ENCODE assay signal across 8 cellular contexts in the genomic region with DNA sequence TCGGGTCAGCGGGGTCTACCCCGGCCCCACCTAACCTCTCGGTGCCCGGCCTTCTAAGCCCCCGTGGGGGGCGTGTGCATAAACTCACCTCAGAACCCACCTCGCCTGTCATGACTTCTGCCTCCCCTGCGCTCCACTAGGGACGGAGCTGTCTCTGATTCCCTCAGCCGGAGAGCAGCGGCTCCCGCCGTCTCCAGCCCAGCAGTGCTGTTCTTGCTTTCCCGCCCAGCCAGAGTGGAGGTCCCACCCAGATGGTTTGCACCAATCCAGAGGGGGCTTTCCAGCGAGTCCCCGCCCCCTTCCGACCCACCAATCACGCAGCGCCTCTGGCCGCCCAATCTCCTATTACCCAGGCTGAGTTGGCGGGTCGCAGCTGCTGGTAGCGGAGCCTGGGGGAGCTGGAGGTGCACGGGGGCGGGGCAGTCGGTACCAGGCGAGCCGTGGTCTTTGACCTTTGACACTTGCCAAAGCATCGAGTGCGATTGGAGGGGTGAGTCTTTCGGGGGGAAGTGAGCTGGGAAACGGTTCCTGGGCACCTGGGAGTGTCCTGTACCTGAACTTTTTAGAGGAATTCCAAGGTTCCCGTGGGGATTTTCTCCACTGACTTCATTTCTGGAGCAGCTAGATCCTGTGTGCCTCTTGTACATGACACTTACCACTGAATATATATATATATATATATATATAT. TPM values are rescaled to one million over a fixed set of nuclear protein-coding genes. Genes with fewer than 3 reads are reported as not detected.
DNase-seq lines count a peak whose midpoint lies in the region; TF ChIP-seq lines count a peak whose summit lies in the region.

CLSPN (minus strand) TSS at position 220 of the 688 bp plus-strand sequence; CDS start at position 112, 108 bp downstream.

- no peaks in the 10 kb centered on the region for H4K20me1 ChIP-seq in MM.1S (ENCODE audit: insufficient read depth, low read length)

- H3K36me3 Mint-ChIP-seq in neural crest cell (ENCODE audit: low read depth), result no peaks in the 10 kb centered on the region

- H3F3A ChIP-seq in MM.1S (ENCODE audit: insufficient read depth, low read length), result peaks cover 6% of the 10 kb centered on the region

- no peaks in the 10 kb centered on the region for H3K9me3 Mint-ChIP-seq in neural crest cell

- H3K4me1 Mint-ChIP-seq in neural crest cell, result peaks cover 24% of the 10 kb centered on the region

- H3K9me3 ChIP-seq in ES-I3 (ENCODE audit: control insufficient read depth, insufficient read depth, low read length) (no peaks in the 10 kb centered on the region), HAP-1 (no peaks in the 10 kb centered on the region), MM.1S (replicated peaks; ENCODE audit: insufficient read depth, low read length) (no peaks in the 10 kb centered on the region), stomach smooth muscle (ENCODE audit: control insufficient read depth in 2 of 2, low read length in 2 of 2) (no peaks in the 10 kb centered on the region)

- TF ChIP-seq CTCF in MM.1S (IDR thresholded peaks at IDR 0.05; ENCODE audit: low read length) (no peak), fibroblast of villous mesenchyme (IDR thresholded peaks at IDR 0.05; ENCODE audit: insufficient read depth, low read depth, low read length) (no peak), neural crest cell (conservative IDR thresholded peaks at IDR 0.05) (no peak)

- peaks cover 34% of the 10 kb centered on the region for H3K79me2 ChIP-seq in MM.1S (ENCODE audit: low read length)

- peak within 1 kb of the TSS; percentile 70 for H3K4me3 ChIP-seq in HAP-1
- peak within 1 kb of the TSS; percentile 92 for H3K4me3 ChIP-seq in MM.1S (ENCODE audit: low read length)
- H3K4me3 ChIP-seq in fibroblast of villous mesenchyme (ENCODE audit: low read depth, low read length), result peak within 1 kb of the TSS; percentile 81
- peak within 1 kb of the TSS; percentile 77 to 88 for H3K4me3 ChIP-seq in stomach smooth muscle (ENCODE audit: low read length in 2 of 2)

- H3K9me2 ChIP-seq in MM.1S (replicated peaks; ENCODE audit: insufficient read depth, low read length), result no peaks in the 10 kb centered on the region

- in situ Hi-C loops in HAP-1 (cut with MboI; ENCODE audit: low sequenced_read_pairs), result no loop called here

- H3K27ac ChIP-seq in MM.1S (ENCODE audit: low read length) (peak within 1 kb of the TSS; percentile 88; the same call in 1 of the 2 replicates), stomach smooth muscle (ENCODE audit: low read length) (peak within 1 kb of the TSS; percentile 69)

- peak within 1 kb of the TSS; percentile 90 for H3K9ac ChIP-seq in ES-I3 (ENCODE audit: low read depth, low read length)
- H3K9ac ChIP-seq in MM.1S (ENCODE audit: low read length), result peak within 1 kb of the TSS; percentile 95
- H3K9ac ChIP-seq in stomach smooth muscle (ENCODE audit: low read length in 2 of 2), result peak within 1 kb of the TSS; percentile 74 to 75

- peak within 1 kb of the TSS; percentile 90 for H2AFZ ChIP-seq in MM.1S (ENCODE audit: low read length)

- peak within 1 kb of the TSS; percentile 96 for H3K4me2 ChIP-seq in MM.1S (ENCODE audit: low read depth, low read length)

- peak; percentile 98 to 99 for DNase-seq in HAP-1 (ENCODE audit: low spot score in 2 of 2)
- DNase-seq in MM.1S, result peak; percentile 96
- peak; percentile 84 for DNase-seq in SIG-M5 (lab: John Stamatoyannopoulos, UW)
- peak; percentile 73 for DNase-seq in activated gamma-delta T cell (lab: John Stamatoyannopoulos, UW)
- DNase-seq in fibroblast of villous mesenchyme (ENCODE audit: low read depth), result peak; percentile 95
- DNase-seq in neural crest cell (ENCODE audit: low read depth, low spot score), result peak; percentile 97

- H3K4me1 ChIP-seq in ES-I3 (ENCODE audit: insufficient read depth, low read length) (no peaks in the 10 kb centered on the region), HAP-1 (peaks cover 6% of the 10 kb centered on the region), MM.1S (ENCODE audit: low read length) (peaks cover 8% of the 10 kb centered on the region), stomach smooth muscle (ENCODE audit: control insufficient read depth, insufficient read depth, low read length) (no peaks in the 10 kb centered on the region)

- peak within 1 kb of the TSS; percentile 99 for H3K27ac Mint-ChIP-seq in neural crest cell (ENCODE audit: unreplicated experiment)

- no peaks in the 10 kb centered on the region for H3K27me3 Mint-ChIP-seq in neural crest cell (ENCODE audit: low read depth)

- H3K27me3 ChIP-seq in HAP-1 (ENCODE audit: low read depth) (no peaks in the 10 kb centered on the region), MM.1S (replicated peaks; ENCODE audit: insufficient read depth, low read length) (no peaks in the 10 kb centered on the region), stomach smooth muscle (ENCODE audit: control insufficient read depth in 1 of 2, insufficient read depth in 2 of 2, low read length in 2 of 2) (no peaks in the 10 kb centered on the region)

- peak within 1 kb of the TSS; percentile 97 for H3K4me3 Mint-ChIP-seq in neural crest cell

- H3K36me3 ChIP-seq in ES-I3 (ENCODE audit: insufficient read depth, low read length) (no peaks in the 10 kb centered on the region), HAP-1 (replicated peaks) (peaks cover 15% of the 10 kb centered on the region), MM.1S (replicated peaks; ENCODE audit: insufficient read depth, low read length) (peaks cover 8% of the 10 kb centered on the region), stomach smooth muscle (ENCODE audit: control insufficient read depth in 2 of 2, insufficient read depth in 2 of 2, low read length in 2 of 2) (no peaks in the 10 kb centered on the region)

RNA-seq across cellular contexts. Expression of gene CLSPN, which starts in this region (rescaled TPM):
- total RNA-seq in fibroblast of villous mesenchyme, result 10.4 and 10.6 TPM in 2 replicates
- total RNA-seq in neural crest cell, result 69.4 and 73.8 TPM in 2 replicates

Comparison
In these comparisons a context has a peak if more than half of its experiments do, and no peak if none do; other contexts are left out.
1. Peak in every context shown above with its lines: DNase-seq, H3K4me3 ChIP-seq and H3K27ac ChIP-seq.